1 cellular context compared by ENCODE assay signal in genomic region chr10:132237396-132237795, GRCh38.
TF ChIP-seq lines count a peak whose summit lies in the region.

No MANE protein-coding gene starts in this region.

TF ChIP-seq in GM23338, 12 proteins besides CTCF, POLR2A, EP300 and RAD21 (continued from another document):
- TF ChIP-seq ZNF462 (CRISPR knock-in tag; IDR thresholded peaks at IDR 0.05) (no peak), ZNF331 (CRISPR knock-in tag; IDR thresholded peaks at IDR 0.05; ENCODE audit: low read depth) (no peak)
